19 cellular contexts compared by ENCODE assay signal in genomic region chr18:61666876-61667590, GRCh38.
DNase-seq lines count a peak whose midpoint lies in the region; ATAC-seq and TF ChIP-seq lines count a peak whose summit lies in the region.
"Had no signal": no experiment of that assay in that cellular context is flagged by ENCODE, and none has a peak within 500 bp of the region (broad histone marks: within the 10 kb centered on the region; RNA-seq: fewer than 3 reads in every experiment).

No MANE protein-coding gene starts in this region.

- no peak for TF ChIP-seq CTCF in foreskin keratinocyte (conservative IDR thresholded peaks at IDR 0.05)

- peaks cover 7% of the 10 kb centered on the region for H3K9me3 ChIP-seq in NT2/D1 (ENCODE audit: insufficient read depth, low read length)
- H3K9me3 ChIP-seq: BE2C had no signal

- no peak overlapping the region for H3K4me3 Mint-ChIP-seq in activated naive CD8-positive, alpha-beta T cell
- H3K4me3 Mint-ChIP-seq in activated naive CD8-positive, alpha-beta T cell treated with anti-CD3 and anti-CD28 coated beads for 36 hours = no peak overlapping the region
- H3K4me3 Mint-ChIP-seq: CD4-positive, CD25-positive, alpha-beta regulatory T cell had no signal

- H3K9ac ChIP-seq in NT2/D1 (ENCODE audit: insufficient read length, low read depth) = no peak overlapping the region
- H3K9ac ChIP-seq: GM23248 had no signal

- H3K4me1 Mint-ChIP-seq in activated naive CD8-positive, alpha-beta T cell (ENCODE audit: low read depth) = no peaks in the 10 kb centered on the region
- no peaks in the 10 kb centered on the region for H3K4me1 Mint-ChIP-seq in activated naive CD8-positive, alpha-beta T cell treated with anti-CD3 and anti-CD28 coated beads for 36 hours
- H3K4me1 Mint-ChIP-seq: CD4-positive, CD25-positive, alpha-beta regulatory T cell had no signal

- peaks cover 6% of the 10 kb centered on the region for H3K9me3 Mint-ChIP-seq in activated naive CD8-positive, alpha-beta T cell (ENCODE audit: low read depth)
- H3K9me3 Mint-ChIP-seq in activated naive CD8-positive, alpha-beta T cell treated with anti-CD3 and anti-CD28 coated beads for 36 hours = no peaks in the 10 kb centered on the region

- H3K27ac Mint-ChIP-seq in activated naive CD8-positive, alpha-beta T cell = peak overlapping the region; percentile 12
- H3K27ac Mint-ChIP-seq in activated naive CD8-positive, alpha-beta T cell treated with anti-CD3 and anti-CD28 coated beads for 36 hours = no peak overlapping the region
- H3K27ac Mint-ChIP-seq: CD4-positive, CD25-positive, alpha-beta regulatory T cell had no signal

- H3K27me3 Mint-ChIP-seq in activated naive CD8-positive, alpha-beta T cell = peaks cover 4% of the 10 kb centered on the region
- peaks cover 13% of the 10 kb centered on the region for H3K27me3 Mint-ChIP-seq in activated naive CD8-positive, alpha-beta T cell treated with anti-CD3 and anti-CD28 coated beads for 36 hours
- H3K27me3 Mint-ChIP-seq: CD4-positive, CD25-positive, alpha-beta regulatory T cell had no signal

- no peak for DNase-seq in activated naive CD8-positive, alpha-beta T cell treated with anti-CD3 and anti-CD28 coated beads for 36 hours
- peak; percentile 15 for DNase-seq in NT2/D1 (ENCODE audit: low read depth, low spot score)
- DNase-seq in foreskin keratinocyte = no peak
- no peak for DNase-seq in ureter (ENCODE audit: low spot score)
- DNase-seq in NOMO-1 treated with DMSO at 0.1 percent for 48 hours (lab: John Stamatoyannopoulos, UW; ENCODE audit: unreplicated experiment) = no peak
- DNase-seq: BE2C; CD4-positive, CD25-positive, alpha-beta regulatory T cell; COR-L47; GM23248; NCI-H1092 treated with DMSO at 0.1 percent for 48 hours; NCI-H1694; NCI-H2081 treated with DMSO at 0.1 percent for 48 hours; NCI-H2227 treated with DMSO at 0.1 percent for 48 hours; NCI-H524; SHP77 had no signal

- H3K4me3 ChIP-seq in NT2/D1 (ENCODE audit: insufficient read length, low read depth) = no peak overlapping the region
- H3K4me3 ChIP-seq: GM12878, GM23248, SK-N-MC had no signal

- H3K36me3 Mint-ChIP-seq in activated naive CD8-positive, alpha-beta T cell = no peaks in the 10 kb centered on the region
- no peaks in the 10 kb centered on the region for H3K36me3 Mint-ChIP-seq in activated naive CD8-positive, alpha-beta T cell treated with anti-CD3 and anti-CD28 coated beads for 36 hours
- H3K36me3 Mint-ChIP-seq: CD4-positive, CD25-positive, alpha-beta regulatory T cell had no signal

- H3K4me1 ChIP-seq in NT2/D1 (ENCODE audit: insufficient read depth, insufficient read length) (peaks cover 2% of the 10 kb centered on the region), foreskin keratinocyte (no peaks in the 10 kb centered on the region)
- H3K4me1 ChIP-seq: BE2C had no signal

- H3K27me3 ChIP-seq in NT2/D1 (ENCODE audit: insufficient read depth, insufficient read length) (no peaks in the 10 kb centered on the region), foreskin keratinocyte (no peaks in the 10 kb centered on the region)
- H3K27me3 ChIP-seq: BE2C had no signal

- H3K27ac ChIP-seq in foreskin keratinocyte = no peak overlapping the region
- H3K27ac ChIP-seq: GM23248, SK-N-MC had no signal

- H3K36me3 ChIP-seq in NT2/D1 (ENCODE audit: insufficient read depth, insufficient read length, low read length) = no peaks in the 10 kb centered on the region
- H3K36me3 ChIP-seq: BE2C had no signal

- peak; percentile 25 for ATAC-seq in foreskin keratinocyte
- no peak for ATAC-seq in GM19351 (IDR thresholded peaks at IDR 0.05; ENCODE audit: unreplicated experiment)
- ATAC-seq: GM12878 had no signal
